ENCODE assay signal across 12 cellular contexts in genomic region chr19:17242431-17243208, GRCh38. TPM values are rescaled to one million over a fixed set of nuclear protein-coding genes. Genes with fewer than 3 reads are reported as not detected.
DNase-seq lines count a peak whose midpoint lies in the region; ATAC-seq and TF ChIP-seq lines count a peak whose summit lies in the region.
"Had no signal": no experiment of that assay in that cellular context is flagged by ENCODE, and none has a peak within 500 bp of the region (broad histone marks: within the 10 kb centered on the region; RNA-seq: fewer than 3 reads in every experiment).

No MANE protein-coding gene starts in this region.

- CTCF ChIA-PET in Caco-2 (lab: Charles Lee): interaction anchor here (1.1 kb wide), 1 partner anchor 15 kb away, joined by 3 read pairs; no protein-coding TSS in a partner anchor
- CTCF ChIA-PET in RWPE1 (lab: Yijun Ruan, JAX): interaction anchor here (0.6 to 1.7 kb wide), 6 partner anchors 16 to 1633 kb away, joined by 3 to 6 read pairs (median 3); no protein-coding TSS in a partner anchor

- no peak for TF ChIP-seq CTCF in Caco-2 (IDR thresholded peaks at IDR 0.05; ENCODE audit: insufficient read depth in 1 of 2, low read depth in 1 of 2, low read length in 1 of 2, severe bottlenecking in 1 of 2, unreplicated experiment in 1 of 2)
- no peak for TF ChIP-seq CTCF in RWPE1 (conservative IDR thresholded peaks at IDR 0.05; ENCODE audit: low read depth)
- no peak for TF ChIP-seq CTCF in fibroblast of pulmonary artery (IDR thresholded peaks at IDR 0.05; ENCODE audit: low read length, missing control alignments)

- H3K4me3 Mint-ChIP-seq in Caco-2 (ENCODE audit: unreplicated experiment): peak overlapping the region; percentile 94

- peaks cover 29% of the 10 kb centered on the region for H3K4me1 Mint-ChIP-seq in Caco-2 (ENCODE audit: low read depth, unreplicated experiment)

- in situ Hi-C loops in G401 (cut with HindIII; ENCODE audit: low sequenced_read_pairs): no loop called here

- no peaks in the 10 kb centered on the region for H3K9me3 Mint-ChIP-seq in Caco-2 (ENCODE audit: unreplicated experiment)
- H3K9me3 Mint-ChIP-seq: activated T-cell treated with anti-CD3 and anti-CD28 coated beads, Interleukin-2, amount 50 U/mL, for 24 hours had no signal

- peak overlapping the region; percentile 66 for H3K27ac Mint-ChIP-seq in Caco-2 (ENCODE audit: unreplicated experiment)
- H3K27ac Mint-ChIP-seq: activated T-cell treated with anti-CD3 and anti-CD28 coated beads, Interleukin-2, amount 50 U/mL, for 24 hours had no signal

- BruUV-seq in Caco-2 (replicated peaks; lab: Mats Ljungman, UMichigan): no TSS peak

- H3K27me3 Mint-ChIP-seq in Caco-2 (ENCODE audit: insufficient read depth, unreplicated experiment): no peaks in the 10 kb centered on the region

- H3K4me3 ChIP-seq in Caco-2 (ENCODE audit: low read depth, low read length): peak overlapping the region; percentile 78; the same call in 1 of the 2 replicates
- H3K4me3 ChIP-seq in fibroblast of pulmonary artery (replicated peaks; ENCODE audit: low read depth, low read length): peak overlapping the region; percentile 89

- ATAC-seq in GM21526 (IDR thresholded peaks at IDR 0.05; ENCODE audit: low FRiP score, unreplicated experiment): no peak

- POLR2A ChIA-PET in Caco-2 (lab: Charles Lee) (interaction anchor here (0.6 to 1.9 kb wide), 3 partner anchors 15 to 167 kb away, joined by 3 to 5 read pairs (median 3); partner anchors contain the start of gene OCEL1), RWPE1 (lab: Yijun Ruan, JAX; ENCODE audit: low non-redundant PET) (interaction anchor here (0.6 kb wide), 1 partner anchor 568 kb away, joined by 3 read pairs; no protein-coding TSS in a partner anchor)

- peaks cover 2% of the 10 kb centered on the region; the same call in 1 of the 2 replicates for H3K36me3 ChIP-seq in Caco-2 (ENCODE audit: control insufficient read depth, insufficient read depth, low read length)

- intact Hi-C loops in Caco-2 (cut with micrococcal nuclease; ENCODE audit: unreplicated experiment): no loop called here

- H3K27me3 ChIP-seq in Caco-2 (replicated peaks; ENCODE audit: control insufficient read depth, insufficient read depth, low read length): no peaks in the 10 kb centered on the region
- H3K27me3 ChIP-seq: SJCRH30 had no signal

- no peaks in the 10 kb centered on the region for H3K9me3 ChIP-seq in Caco-2
- H3K9me3 ChIP-seq: SJCRH30 had no signal

- peaks cover 50% of the 10 kb centered on the region for H3K4me1 ChIP-seq in Caco-2

- H3K36me3 Mint-ChIP-seq in Caco-2 (ENCODE audit: insufficient read depth, unreplicated experiment): peaks cover 69% of the 10 kb centered on the region

- DNase-seq in Caco-2 (no peak), RWPE1 (ENCODE audit: low spot score) (no peak), fibroblast of pulmonary artery (ENCODE audit: low read depth) (no peak), renal cortical epithelial cell (ENCODE audit: low read depth) (peak; percentile 15), CD1c-positive myeloid dendritic cell (ENCODE audit: extremely low spot score) (no peak), G401 (ENCODE audit: low spot score) (no peak), middle frontal gyrus (ENCODE audit: extremely low spot score, low spot score) (no peak)
- DNase-seq: activated T-cell treated with anti-CD3 and anti-CD28 coated beads, Interleukin-2, amount 50 U/mL, for 24 hours; effector memory CD4-positive, alpha-beta T cell; NCI-H1105 treated with DMSO at 0.1 percent for 48 hours; SJCRH30 had no signal

- peak overlapping the region; percentile 89 for H3K27ac ChIP-seq in RWPE1
- H3K27ac ChIP-seq: SJCRH30 had no signal

RNA-seq across cellular contexts. Expression of gene NR2F6, which starts 3.1 kb away (rescaled TPM):
- total RNA-seq in Caco-2 (2022) (94.4 and 96.5 TPM in 2 replicates), renal cortical epithelial cell (75.7 and 118 TPM in 2 replicates)
- total RNA-seq in G401 (2014; rRNA removed; shearing (Covaris generic)): 232 and 271 TPM in 2 replicates

RNA-seq across cellular contexts. Expression of gene OCEL1, which starts 16.6 kb away (rescaled TPM):
- total RNA-seq in Caco-2 (2022) (14.9 and 20.3 TPM in 2 replicates), renal cortical epithelial cell (4.5 TPM in 1 of 2 replicates, not detected in the other)
- total RNA-seq in G401 (2014; rRNA removed; shearing (Covaris generic)): 14.8 and 21.7 TPM in 2 replicates

RNA-seq across cellular contexts. Expression of gene USHBP1, which starts 21.9 kb away (rescaled TPM):
- not detected in 2 replicates for total RNA-seq in Caco-2 (2022)
- total RNA-seq in renal cortical epithelial cell: 0.20 TPM in 1 of 2 replicates, not detected in the other
- 0.41 and 4.9 TPM in 2 replicates for total RNA-seq in G401 (2014; rRNA removed; shearing (Covaris generic))

RNA-seq across cellular contexts. Expression of gene BABAM1, which starts 24.6 kb away (rescaled TPM):
- 91.7 and 98.8 TPM in 2 replicates for total RNA-seq in Caco-2 (2022)
- 75.3 and 119 TPM in 2 replicates for total RNA-seq in renal cortical epithelial cell
- total RNA-seq in G401 (2014; rRNA removed; shearing (Covaris generic)): 166 and 237 TPM in 2 replicates

RNA-seq across cellular contexts. Expression of gene USE1, which starts 27.5 kb away (rescaled TPM):
- total RNA-seq in Caco-2 (2022) (20.2 and 20.7 TPM in 2 replicates), renal cortical epithelial cell (19.6 and 22.3 TPM in 2 replicates)
- total RNA-seq in G401 (2014; rRNA removed; shearing (Covaris generic)): 22.0 and 29.7 TPM in 2 replicates
